24 cellular contexts compared by ENCODE assay signal in genomic region chr18:61402761-61403160, GRCh38.
"Had no signal": no experiment of that assay in that cellular context is flagged by ENCODE, and none has a peak within 500 bp of the region (broad histone marks: within the 10 kb centered on the region; RNA-seq: fewer than 3 reads in every experiment).

No MANE protein-coding gene starts in this region.

- H3K27me3 ChIP-seq: dorsolateral prefrontal cortex, esophagus squamous epithelium, ovary, sigmoid colon, transverse colon, upper lobe of right lung, uterus had no signal

- H3K36me3 ChIP-seq: esophagus squamous epithelium, lower lobe of right lung, ovary, sigmoid colon, transverse colon, upper lobe of right lung, uterus had no signal

- DNase-seq: dorsolateral prefrontal cortex; effector CD8-positive, alpha-beta T cell; endodermal cell; esophagus squamous epithelium; left ventricle myocardium superior; lower lobe of right lung; naive thymus-derived CD8-positive, alpha-beta T cell; occipital lobe; ovary; posterior cingulate gyrus; psoas muscle; right cardiac atrium; sigmoid colon; stimulated activated CD4-positive, alpha-beta T cell treated with anti-CD3 and anti-CD28 coated beads, Interleukin-2, amount 100 ng/mL, for 24 hours; stimulated activated CD4-positive, alpha-beta T cell treated with anti-CD3 and anti-CD28 coated beads, Interleukin-4, amount 100 ng/mL, for 24 hours; stimulated activated naive CD4-positive, alpha-beta T cell treated with Interleukin-2 at 50 U/mL for 16 hours; substantia nigra; transverse colon; upper lobe of right lung; uterus had no signal

- H3K4me3 ChIP-seq: dorsolateral prefrontal cortex, esophagus squamous epithelium, lower lobe of right lung, ovary, psoas muscle, sigmoid colon, transverse colon, upper lobe of right lung, uterus had no signal

- FAIRE-seq: colon, endothelial cell of umbilical vein, frontal cortex, keratinocyte had no signal
